Comparison of ENCODE assay signal across 10 cellular contexts in the genomic region with DNA sequence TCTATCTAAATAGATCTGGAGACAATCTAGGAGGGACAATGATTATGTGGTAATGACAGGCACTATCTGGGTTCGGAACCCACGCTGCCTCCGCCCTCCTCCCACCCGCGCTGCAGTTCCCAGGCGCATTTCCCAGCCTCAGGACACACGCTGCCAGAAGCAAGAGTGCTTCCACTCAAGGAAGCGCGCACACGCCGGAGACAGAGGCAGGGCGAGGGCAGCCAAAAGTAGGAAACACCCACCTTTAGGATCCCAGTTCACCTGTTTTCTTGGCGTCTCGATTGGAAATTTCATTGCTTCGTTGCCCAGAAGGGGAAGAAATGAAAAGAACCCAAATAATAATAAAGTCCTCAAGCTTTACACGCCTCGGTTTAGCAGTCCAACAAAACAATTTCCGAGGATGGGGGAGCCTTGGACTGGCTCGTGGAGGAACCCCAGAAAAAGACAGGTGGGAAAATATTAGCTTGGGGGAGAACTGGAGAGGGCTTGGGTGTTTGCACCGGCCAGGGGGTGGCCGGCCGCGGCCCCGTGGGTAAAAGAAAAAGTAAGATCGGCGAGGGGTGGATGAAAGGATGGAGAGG. TPM values are rescaled to one million over a fixed set of nuclear protein-coding genes. Genes with fewer than 3 reads are reported as not detected.
DNase-seq lines count a peak whose midpoint lies in the region; ATAC-seq and TF ChIP-seq lines count a peak whose summit lies in the region.
"Had no signal": no experiment of that assay in that cellular context is flagged by ENCODE, and none has a peak within 500 bp of the region (broad histone marks: within the 10 kb centered on the region; RNA-seq: fewer than 3 reads in every experiment).

No MANE protein-coding gene starts in this region.

- H3K4me1 Mint-ChIP-seq in activated T-cell treated with anti-CD3 and anti-CD28 coated beads, Interleukin-2, amount 50 U/mL, for 4 hours (ENCODE audit: low read depth), result peaks cover 3% of the 10 kb centered on the region
- H3K4me1 Mint-ChIP-seq: nephron had no signal

- peaks cover 42% of the 10 kb centered on the region for H3K27me3 Mint-ChIP-seq in activated T-cell treated with anti-CD3 and anti-CD28 coated beads, Interleukin-2, amount 50 U/mL, for 4 hours (ENCODE audit: low read depth)

- H3K9me2 ChIP-seq in PC-3 (replicated peaks; ENCODE audit: low read length), result no peaks in the 10 kb centered on the region

- H3K79me2 ChIP-seq in PC-3 (ENCODE audit: low read length) (no peaks in the 10 kb centered on the region), smooth muscle cell (ENCODE audit: low read depth) (no peaks in the 10 kb centered on the region)

- no peak for TF ChIP-seq CTCF in PC-3 (conservative IDR thresholded peaks at IDR 0.05; ENCODE audit: low read depth, low read length)
- TF ChIP-seq CTCF in smooth muscle cell (IDR thresholded peaks at IDR 0.05; ENCODE audit: borderline replicate concordance, insufficient read depth, poor library complexity, severe bottlenecking), result no peak

- CTCF ChIA-PET in PC-3 (lab: Charles Lee), result no interaction called here

- H3F3A ChIP-seq in PC-3 (ENCODE audit: low read length, unreplicated experiment), result no peaks in the 10 kb centered on the region
- H3F3A ChIP-seq in smooth muscle cell (ENCODE audit: low read depth), result no peaks in the 10 kb centered on the region

- H3K4me1 ChIP-seq in PC-3 (ENCODE audit: insufficient read depth, low read length) (no peaks in the 10 kb centered on the region), iPS DF 6.9 (ENCODE audit: control insufficient read depth, insufficient read depth, low read length) (peaks cover 3% of the 10 kb centered on the region), smooth muscle cell (ENCODE audit: low read depth) (no peaks in the 10 kb centered on the region)

- ATAC-seq in activated T-cell treated with anti-CD3 and anti-CD28 coated beads, Interleukin-2, amount 50 U/mL, for 4 hours, result no peak
- ATAC-seq in PC-3 (no peak), GM21367 (IDR thresholded peaks at IDR 0.05; ENCODE audit: unreplicated experiment) (no peak)

- H3K4me3 ChIP-seq in PC-3 (ENCODE audit: low read length), result peak overlapping the region; percentile 16; the same call in 1 of the 2 replicates
- H3K4me3 ChIP-seq in iPS DF 6.9 (ENCODE audit: low read length), result peak overlapping the region; percentile 49; the same call in 1 of the 2 replicates
- peak overlapping the region; percentile 44 for H3K4me3 ChIP-seq in smooth muscle cell

- no peak overlapping the region for H2AFZ ChIP-seq in PC-3 (ENCODE audit: low read length)
- H2AFZ ChIP-seq in smooth muscle cell (ENCODE audit: low read depth), result no peak overlapping the region

- intact Hi-C loops in PC-3 (cut with micrococcal nuclease), result no loop called here

- no peak overlapping the region for H3K9ac ChIP-seq in PC-3 (ENCODE audit: low read length)
- no peak overlapping the region for H3K9ac ChIP-seq in smooth muscle cell (ENCODE audit: low read depth)

- H3K4me2 ChIP-seq in PC-3 (ENCODE audit: low read length), result peak overlapping the region; percentile 61
- peak overlapping the region; percentile 82 for H3K4me2 ChIP-seq in smooth muscle cell

- H3K9me3 Mint-ChIP-seq in activated T-cell treated with anti-CD3 and anti-CD28 coated beads, Interleukin-2, amount 50 U/mL, for 4 hours, result no peaks in the 10 kb centered on the region
- H3K9me3 Mint-ChIP-seq: CD4-positive, alpha-beta T cell had no signal

- H3K4me3 Mint-ChIP-seq in activated T-cell treated with anti-CD3 and anti-CD28 coated beads, Interleukin-2, amount 50 U/mL, for 4 hours, result peak overlapping the region; percentile 41
- H3K4me3 Mint-ChIP-seq: CD4-positive, alpha-beta T cell; nephron had no signal

- no TSS peak for BruUV-seq in PC-3 (replicated peaks; lab: Mats Ljungman, UMichigan)

- no peaks in the 10 kb centered on the region for H3K36me3 ChIP-seq in PC-3 (ENCODE audit: low read depth, low read length)
- H3K36me3 ChIP-seq in iPS DF 6.9 (ENCODE audit: control insufficient read depth, insufficient read depth, low read length), result no peaks in the 10 kb centered on the region
- no peaks in the 10 kb centered on the region for H3K36me3 ChIP-seq in smooth muscle cell (ENCODE audit: low read depth)

- no peak overlapping the region for H3K27ac ChIP-seq in PC-3 (ENCODE audit: low read length)
- no peak overlapping the region for H3K27ac ChIP-seq in iPS DF 6.9 (ENCODE audit: low read length)
- H3K27ac ChIP-seq in smooth muscle cell (ENCODE audit: low read depth), result no peak overlapping the region

- H3K27me3 ChIP-seq in PC-3 (ENCODE audit: low read length) (peaks cover 94% of the 10 kb centered on the region), iPS DF 6.9 (ENCODE audit: control insufficient read depth, insufficient read depth, low read length) (peaks cover 59% of the 10 kb centered on the region), smooth muscle cell (ENCODE audit: low read depth) (peaks cover 100% of the 10 kb centered on the region)

- WGBS in iPS DF 6.9 (ENCODE audit: insufficient coverage, insufficient read length), result no CpG with 5 or more reads among the region's 26 CpGs
- 11% methylated on average over 26 of the region's 26 CpGs for WGBS in smooth muscle cell (ENCODE audit: low lambda C conversion rate)

- H3K9me3 ChIP-seq in PC-3 (ENCODE audit: low read length) (no peaks in the 10 kb centered on the region), iPS DF 6.9 (ENCODE audit: control insufficient read depth, insufficient read depth, low read length) (no peaks in the 10 kb centered on the region), smooth muscle cell (replicated peaks; ENCODE audit: low read depth) (no peaks in the 10 kb centered on the region)

- POLR2A ChIA-PET in PC-3 (lab: Charles Lee; ENCODE audit: unreplicated experiment), result no interaction called here

- H4K20me1 ChIP-seq in PC-3 (ENCODE audit: low read length) (no peaks in the 10 kb centered on the region), smooth muscle cell (ENCODE audit: low read depth) (no peaks in the 10 kb centered on the region)

- H3K36me3 Mint-ChIP-seq in activated T-cell treated with anti-CD3 and anti-CD28 coated beads, Interleukin-2, amount 50 U/mL, for 4 hours (ENCODE audit: insufficient read depth), result no peaks in the 10 kb centered on the region

- no peak for DNase-seq in activated T-cell treated with anti-CD3 and anti-CD28 coated beads, Interleukin-2, amount 50 U/mL, for 4 hours
- DNase-seq in activated T-cell treated with anti-CD3 and anti-CD28 coated beads, Interleukin-2, amount 50 U/mL, for 1 hour, result no peak
- no peak for DNase-seq in PC-3
- no peak for DNase-seq in iPS DF 6.9 (ENCODE audit: low read depth, low spot score)
- no peak for DNase-seq in smooth muscle cell (lab: John Stamatoyannopoulos, UW; ENCODE audit: unreplicated experiment)
- no peak for DNase-seq in NCI-H82 (lab: John Stamatoyannopoulos, UW)
- no peak for DNase-seq in NCI-H524 treated with DMSO at 0.1 percent for 48 hours (lab: John Stamatoyannopoulos, UW)
- DNase-seq: CD4-positive, alpha-beta T cell had no signal

RNA-seq across cellular contexts. Expression of a gene that starts 0.5 kb away (rescaled TPM):
- total RNA-seq in activated T-cell treated with anti-CD3 and anti-CD28 coated beads, Interleukin-2, amount 50 U/mL, for 4 hours, result not detected
- total RNA-seq in PC-3 (2014; rRNA removed) (1.2 TPM in 1 of 2 replicates, not detected in the other), smooth muscle cell (not detected in 2 replicates)
- polyA plus RNA-seq in smooth muscle cell, result not detected in 2 replicates
- total RNA-seq: CD4-positive, alpha-beta T cell had no signal
